8 cellular contexts compared by ENCODE assay signal in the genomic region with DNA sequence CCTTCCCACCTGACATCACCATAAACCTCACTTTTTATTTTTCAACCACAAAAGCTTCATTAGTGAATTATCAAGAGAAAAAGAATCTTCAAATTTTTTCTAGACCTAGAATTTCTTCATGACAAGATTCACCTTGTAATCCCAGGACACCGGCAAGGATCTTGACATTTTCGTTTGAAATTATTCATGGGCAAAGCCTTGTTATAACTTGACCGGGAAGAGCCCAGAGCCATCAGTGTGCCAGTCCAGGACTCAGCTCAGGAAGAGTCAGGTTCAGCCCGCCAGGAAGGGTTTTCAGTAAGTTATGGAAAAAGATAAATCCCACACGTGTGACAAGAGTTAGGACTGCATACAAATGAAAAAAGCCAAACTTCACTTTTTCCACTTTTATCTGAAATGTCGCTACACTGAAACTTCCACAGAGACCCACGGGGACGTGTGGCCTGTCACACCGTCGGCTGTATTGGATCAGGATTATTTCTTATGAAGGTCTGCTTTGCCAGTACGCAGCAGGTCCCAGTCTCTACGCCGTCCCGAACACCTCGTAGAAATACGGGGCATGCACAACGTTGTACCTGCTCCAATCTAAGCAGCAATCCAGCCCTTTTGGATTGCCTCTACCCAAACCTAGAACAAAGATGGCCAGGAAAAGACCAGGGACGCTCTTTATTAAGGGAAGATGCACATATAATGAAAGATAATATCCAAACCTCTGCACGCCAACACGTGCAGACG. TPM values are rescaled to one million over a fixed set of nuclear protein-coding genes. Genes with fewer than 3 reads are reported as not detected.
DNase-seq lines count a peak whose midpoint lies in the region; TF ChIP-seq lines count a peak whose summit lies in the region.

No MANE protein-coding gene starts in this region.

- TF ChIP-seq POLR2A in erythroblast (IDR thresholded peaks at IDR 0.05; ENCODE audit: low read length), result no peak

- peak overlapping the region in 2 of 3 experiments; percentile 36 to 52; a peak in 2 of 7 replicates for H3K27ac Mint-ChIP-seq in H9

- H3K4ac ChIP-seq in H9 (ENCODE audit: low read depth, low read length), result no peak overlapping the region

- H3K27ac ChIP-seq in H9 (ENCODE audit: insufficient read length, low read depth, low read length) (no peak overlapping the region), VCaP (peak overlapping the region; percentile 90), Karpas-422 (ENCODE audit: low read length) (no peak overlapping the region)

- H4K91ac ChIP-seq in H9 (ENCODE audit: insufficient read length, low read depth, low read length), result no peak overlapping the region

- peaks cover 36 to 47% of the 10 kb centered on the region in 2 experiments for H3K4me1 Mint-ChIP-seq in H9

- no peaks in the 10 kb centered on the region for H3K79me1 ChIP-seq in H9 (ENCODE audit: insufficient read depth, low read depth, low read length, poor library complexity, severe bottlenecking)

- 0 out of 5 replicates have a peak, but pooled peaks cover 0 to 2% of the 10 kb centered on the region in 2 experiments for H3K9me3 Mint-ChIP-seq in H9

- no peaks in the 10 kb centered on the region for H3K9me2 ChIP-seq in Karpas-422 (replicated peaks; ENCODE audit: insufficient read depth, low read length)

- no peak overlapping the region for H2BK5ac ChIP-seq in H9 (ENCODE audit: insufficient read length, low read length)

- no peak for DNase-seq in H9
- DNase-seq in glomerular visceral epithelial cell (ENCODE audit: extremely low spot score), result peak; percentile 17
- DNase-seq in retinal pigment epithelial cell (ENCODE audit: low read depth), result no peak
- no peak for DNase-seq in epidermal melanocyte (ENCODE audit: insufficient read length, low spot score)
- no peak for DNase-seq in Karpas-422
- DNase-seq in erythroblast (lab: John Stamatoyannopoulos, UW), result no peak
- DNase-seq in GM19240 (ENCODE audit: insufficient read length, low spot score), result no peak

- peak overlapping the region; percentile 84 to 88 for H3K4me3 Mint-ChIP-seq in H9

- no peak overlapping the region for H3K14ac ChIP-seq in H9 (ENCODE audit: insufficient read depth, low read length)

- no peak overlapping the region for H2BK120ac ChIP-seq in H9 (ENCODE audit: low read depth, low read length, poor library complexity, severe bottlenecking)

- no peak overlapping the region for H2AFZ ChIP-seq in H9 (ENCODE audit: low read length)
- H2AFZ ChIP-seq in Karpas-422 (ENCODE audit: low read length), result no peak overlapping the region

- no peak overlapping the region for H2AK5ac ChIP-seq in H9 (ENCODE audit: insufficient read length, low read length)

- H4K5ac ChIP-seq in H9 (ENCODE audit: insufficient read length, low read depth, low read length), result no peak overlapping the region

- no CpG with 5 or more reads among the region's 21 CpGs for WGBS in H9 (ENCODE audit: extremely low coverage, insufficient read length, low lambda C conversion rate)

- no peak overlapping the region for H3T11ph ChIP-seq in H9 (ENCODE audit: low read length)

- H3K56ac ChIP-seq in H9 (ENCODE audit: insufficient read length, low read depth, low read length), result no peak overlapping the region

- no peak overlapping the region for H3K18ac ChIP-seq in H9 (ENCODE audit: insufficient read length, low read depth, low read length)

- no peak overlapping the region for H3K23ac ChIP-seq in H9 (ENCODE audit: insufficient read length, low read depth, low read length)

- peak overlapping the region; percentile 83 for H3K4me3 ChIP-seq in retinal pigment epithelial cell (ENCODE audit: low read length)
- no peak overlapping the region for H3K4me3 ChIP-seq in Karpas-422 (ENCODE audit: low read length)

- peaks cover 19% of the 10 kb centered on the region for H3K27me3 Mint-ChIP-seq in H9 (ENCODE audit: low read depth)

- no peaks in the 10 kb centered on the region for H3K4me1 ChIP-seq in H9 (ENCODE audit: insufficient read depth, low read length)
- H3K4me1 ChIP-seq in Karpas-422 (ENCODE audit: low read length), result no peaks in the 10 kb centered on the region

- H2BK20ac ChIP-seq in H9 (ENCODE audit: low read depth, low read length, poor library complexity, severe bottlenecking), result no peak overlapping the region

- H3K27me3 ChIP-seq in H9 (ENCODE audit: insufficient read depth, low read length) (no peaks in the 10 kb centered on the region; the same call in 1 of the 2 replicates), Karpas-422 (ENCODE audit: low read length) (no peaks in the 10 kb centered on the region)

- H3K9ac ChIP-seq in H9 (ENCODE audit: extremely low read depth, insufficient read length, low read length) (peak overlapping the region; percentile 42), Karpas-422 (ENCODE audit: low read length) (no peak overlapping the region)

- no peak overlapping the region for H4K8ac ChIP-seq in H9 (replicated peaks; ENCODE audit: insufficient read length, low read depth, low read length)

- no peak overlapping the region for H2BK12ac ChIP-seq in H9 (ENCODE audit: insufficient read length, low read depth, low read length)

- H3K36me3 Mint-ChIP-seq in H9 (ENCODE audit: insufficient read depth in 1 of 3, low read depth in 3 of 3), result peaks cover 1 to 44% (median 17%) of the 10 kb centered on the region in 3 experiments; a peak in 6 of 7 replicates

- H3K79me2 ChIP-seq in H9 (ENCODE audit: insufficient read depth, low read length) (no peaks in the 10 kb centered on the region), Karpas-422 (ENCODE audit: low read length) (no peaks in the 10 kb centered on the region)

- no peak for TF ChIP-seq CTCF in H9 (conservative IDR thresholded peaks at IDR 0.05)
- no peak for TF ChIP-seq CTCF in VCaP (conservative IDR thresholded peaks at IDR 0.05)
- no peak for TF ChIP-seq CTCF in retinal pigment epithelial cell (conservative IDR thresholded peaks at IDR 0.05; ENCODE audit: low read depth, low read length)

- H2BK15ac ChIP-seq in H9 (ENCODE audit: low read depth, low read length), result no peak overlapping the region

- H3K23me2 ChIP-seq in H9 (ENCODE audit: insufficient read length, low read depth, low read length, poor library complexity, severe bottlenecking), result peaks cover 17% of the 10 kb centered on the region

- H3K4me2 ChIP-seq in H9 (ENCODE audit: insufficient read depth, insufficient read length, low read length) (peak overlapping the region; percentile 95), Karpas-422 (ENCODE audit: low read depth, low read length, poor library complexity, severe bottlenecking) (no peak overlapping the region)

- H3K9me3 ChIP-seq in H9 (ENCODE audit: control insufficient read depth, low read depth, low read length), result no peaks in the 10 kb centered on the region
- no peaks in the 10 kb centered on the region for H3K9me3 ChIP-seq in Karpas-422 (ENCODE audit: low read length)

- H4K20me1 ChIP-seq in H9 (ENCODE audit: control insufficient read depth, insufficient read depth, insufficient read length), result no peaks in the 10 kb centered on the region
- H4K20me1 ChIP-seq in Karpas-422 (ENCODE audit: insufficient read depth, low read depth, low read length), result no peaks in the 10 kb centered on the region

- no peaks in the 10 kb centered on the region for H3K36me3 ChIP-seq in Karpas-422 (ENCODE audit: insufficient read depth, low read length)

RNA-seq across cellular contexts. Expression of gene F3, which starts 1.0 kb away (rescaled TPM):
- 21.7 and 24.6 TPM in 2 replicates for total RNA-seq in H9 (2021)
- total RNA-seq in Karpas-422 (2014; rRNA removed; shearing (Covaris generic); ENCODE audit: low replicate concordance), result not detected in 2 replicates

Comparison
In these comparisons a context has a peak if more than half of its experiments do, and no peak if none do; other contexts are left out.
1. RNA of gene F3, which starts 1.0 kb away (total RNA-seq): 21.7 to 24.6 TPM in H9; not detected in Karpas-422; every median in the first group is over 10 times any median in the second.